1 cellular context compared by ENCODE assay signal in genomic region chr2:188477564-188478086, GRCh38.
TF ChIP-seq lines count a peak whose summit lies in the region.

No MANE protein-coding gene starts in this region.

TF ChIP-seq in GM23338, 12 proteins besides CTCF, POLR2A, EP300 and RAD21:
- TF ChIP-seq ZNF462 (CRISPR knock-in tag; IDR thresholded peaks at IDR 0.05): no peak
- TF ChIP-seq ZNF114 (CRISPR knock-in tag; IDR thresholded peaks at IDR 0.05): no peak
- TF ChIP-seq NANOG (IDR thresholded peaks at IDR 0.05; ENCODE audit: borderline replicate concordance): no peak
- TF ChIP-seq JUNB (IDR thresholded peaks at IDR 0.05; ENCODE audit: unreplicated experiment): no peak
- TF ChIP-seq EZH2 (IDR thresholded peaks at IDR 0.05; ENCODE audit: low read depth, unreplicated experiment): no peak
- no peak for TF ChIP-seq ZNF331 (CRISPR knock-in tag; IDR thresholded peaks at IDR 0.05; ENCODE audit: low read depth)
